ENCODE assay signal across 18 cellular contexts in the genomic region with DNA sequence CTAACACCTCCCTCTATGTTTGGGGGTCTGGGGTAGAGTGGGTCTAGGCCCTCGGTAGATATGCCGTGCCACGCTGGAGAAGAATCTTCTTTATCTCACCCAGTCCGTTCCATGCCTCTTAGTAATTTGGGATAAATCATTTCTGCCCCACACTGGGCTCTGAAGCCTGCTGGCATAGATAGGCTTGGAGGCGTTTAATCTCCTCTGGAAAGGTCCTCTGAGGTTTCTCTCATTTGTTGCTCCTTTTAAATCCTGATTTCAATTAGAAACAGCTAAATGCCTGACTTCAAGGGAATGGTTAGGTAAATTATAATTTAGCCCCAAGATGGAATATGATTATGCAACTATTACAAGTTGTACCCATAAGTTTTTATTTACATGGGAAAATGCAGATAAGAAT.
"Had no signal": no experiment of that assay in that cellular context is flagged by ENCODE, and none has a peak within 500 bp of the region (broad histone marks: within the 10 kb centered on the region; RNA-seq: fewer than 3 reads in every experiment).

No MANE protein-coding gene starts in this region.

- H3K27ac Mint-ChIP-seq: activated CD4-positive, alpha-beta memory T cell treated with anti-CD3 and anti-CD28 coated beads, Interleukin-2, amount 10 ng/mL, durations not matched to agents 7 days and 5 days; activated naive CD4-positive, alpha-beta T cell treated with anti-CD3 and anti-CD28 coated beads, Interleukin-2, amount 10 ng/mL, durations not matched to agents 7 days and 5 days; activated T-cell treated with anti-CD3 and anti-CD28 coated beads, Interleukin-2, amount 50 U/mL, for 24 hours; nephron progenitor cell; WTC11 had no signal

- H3K4me1 Mint-ChIP-seq: activated CD4-positive, alpha-beta memory T cell treated with anti-CD3 and anti-CD28 coated beads, Interleukin-2, amount 10 ng/mL, durations not matched to agents 7 days and 5 days had no signal

- H3K27me3 ChIP-seq: body of pancreas, foreskin keratinocyte, right lobe of liver, spleen, stomach, thyroid gland had no signal

- H3K27me3 Mint-ChIP-seq: activated T-cell treated with anti-CD3 and anti-CD28 coated beads, Interleukin-2, amount 50 U/mL, for 24 hours had no signal

- H3K4me3 ChIP-seq: body of pancreas, coronary artery, psoas muscle, right lobe of liver, spleen, stomach, thyroid gland had no signal

- ATAC-seq: body of pancreas, psoas muscle, right lobe of liver, WTC11 had no signal

- H3K27ac ChIP-seq: body of pancreas, coronary artery, foreskin keratinocyte, psoas muscle, right lobe of liver, spleen, stomach, thyroid gland had no signal

- H3K9me3 Mint-ChIP-seq: activated naive CD4-positive, alpha-beta T cell treated with anti-CD3 and anti-CD28 coated beads, Interleukin-2, amount 10 ng/mL, durations not matched to agents 7 days and 5 days; activated T-cell treated with anti-CD3 and anti-CD28 coated beads, Interleukin-2, amount 50 U/mL, for 24 hours; WTC11 had no signal

- H3K36me3 Mint-ChIP-seq: activated naive CD4-positive, alpha-beta T cell treated with anti-CD3 and anti-CD28 coated beads, Interleukin-2, amount 10 ng/mL, durations not matched to agents 7 days and 5 days; WTC11 had no signal

- H3K36me3 ChIP-seq: right lobe of liver, spleen, stomach, thyroid gland had no signal

- H3K4me3 Mint-ChIP-seq: activated CD4-positive, alpha-beta memory T cell treated with anti-CD3 and anti-CD28 coated beads, Interleukin-2, amount 10 ng/mL, durations not matched to agents 7 days and 5 days; activated naive CD4-positive, alpha-beta T cell treated with anti-CD3 and anti-CD28 coated beads, Interleukin-2, amount 10 ng/mL, durations not matched to agents 7 days and 5 days; activated T-cell treated with anti-CD3 and anti-CD28 coated beads, Interleukin-2, amount 50 U/mL, for 24 hours; nephron progenitor cell; WTC11 had no signal

- FAIRE-seq: TTC549 had no signal

- H3K4me1 ChIP-seq: foreskin keratinocyte, psoas muscle, right lobe of liver, stomach, thyroid gland had no signal

- H3K9me3 ChIP-seq: body of pancreas, psoas muscle, right lobe of liver, stomach, thyroid gland had no signal

- DNase-seq: activated CD4-positive, alpha-beta memory T cell treated with anti-CD3 and anti-CD28 coated beads, Interleukin-2, amount 10 ng/mL, durations not matched to agents 7 days and 5 days; activated CD4-positive, alpha-beta T cell treated with anti-CD3 and anti-CD28 coated beads for 4 hours; activated naive CD4-positive, alpha-beta T cell treated with anti-CD3 and anti-CD28 coated beads, Interleukin-2, amount 10 ng/mL, durations not matched to agents 7 days and 5 days; activated T-cell treated with anti-CD3 and anti-CD28 coated beads, Interleukin-2, amount 50 U/mL, for 24 hours; body of pancreas; central memory CD4-positive, alpha-beta T cell; effector CD4-positive, alpha-beta T cell; nephron progenitor cell; occipital lobe; psoas muscle; right lobe of liver; spleen; stomach; thyroid gland had no signal
